Comparison of ENCODE assay signal across 16 cellular contexts in the genomic region with DNA sequence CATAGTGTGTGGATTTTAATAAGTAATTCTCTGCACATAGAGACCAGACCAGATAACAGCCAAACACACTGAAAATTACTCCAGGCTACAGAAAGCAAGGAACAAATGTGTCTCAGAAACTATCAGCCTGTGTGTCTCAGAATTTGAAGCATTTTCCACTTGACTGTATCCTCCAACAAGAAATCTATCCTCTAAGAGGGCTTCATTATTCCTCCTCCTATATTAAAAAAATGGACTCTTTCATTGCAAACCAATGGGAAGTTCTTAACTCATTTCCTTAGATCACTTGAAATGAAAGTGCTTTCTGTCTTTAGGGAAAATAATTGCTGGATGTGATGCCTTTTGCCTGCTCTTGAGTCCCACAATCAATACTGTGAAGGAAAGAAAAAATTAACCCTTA. TPM values are rescaled to one million over a fixed set of nuclear protein-coding genes. Genes with fewer than 3 reads are reported as not detected.
DNase-seq lines count a peak whose midpoint lies in the region; ATAC-seq and TF ChIP-seq lines count a peak whose summit lies in the region.
"Had no signal": no experiment of that assay in that cellular context is flagged by ENCODE, and none has a peak within 500 bp of the region (broad histone marks: within the 10 kb centered on the region; RNA-seq: fewer than 3 reads in every experiment).

No MANE protein-coding gene starts in this region.

- no peaks in the 10 kb centered on the region for H3K9me3 Mint-ChIP-seq in CD4-positive, CD25-positive, alpha-beta regulatory T cell
- no peaks in the 10 kb centered on the region for H3K9me3 Mint-ChIP-seq in endothelial cell (ENCODE audit: unreplicated experiment)

- peaks cover 33 to 75% (median 64%) of the 10 kb centered on the region in 4 donors for H3K4me1 Mint-ChIP-seq in CD4-positive, CD25-positive, alpha-beta regulatory T cell
- H3K4me1 Mint-ChIP-seq in endothelial cell (ENCODE audit: unreplicated experiment) = peaks cover 15% of the 10 kb centered on the region

- no peaks in the 10 kb centered on the region for H3K9me3 ChIP-seq in CD4-positive, CD25-positive, alpha-beta regulatory T cell (ENCODE audit: control insufficient read depth in 2 of 2, low read length in 2 of 2)
- H3K9me3 ChIP-seq in neuron (ENCODE audit: low read length) = no peaks in the 10 kb centered on the region

- peak overlapping the region; percentile 92 for H3K4me3 ChIP-seq in CD4-positive, CD25-positive, alpha-beta regulatory T cell (ENCODE audit: low read depth, low read length)
- H3K4me3 ChIP-seq in neuron (ENCODE audit: low read length) = peak overlapping the region; percentile 82
- H3K4me3 ChIP-seq: hepatocyte had no signal

- TF ChIP-seq CTCF in endothelial cell (IDR thresholded peaks at IDR 0.05; ENCODE audit: unreplicated experiment) (no peak), RWPE1 (conservative IDR thresholded peaks at IDR 0.05; ENCODE audit: low read depth) (no peak)

- intact Hi-C loops in head of caudate nucleus (cut with DNase I) = no loop called here

- ATAC-seq in CD4-positive, CD25-positive, alpha-beta regulatory T cell (ENCODE audit: low read depth in 2 of 2) = no peak

- peak overlapping the region; percentile 73 to 93 (median 88) for H3K27ac Mint-ChIP-seq in CD4-positive, CD25-positive, alpha-beta regulatory T cell
- no peak overlapping the region for H3K27ac Mint-ChIP-seq in endothelial cell (ENCODE audit: unreplicated experiment)

- no peaks in the 10 kb centered on the region for H3K27me3 ChIP-seq in CD4-positive, CD25-positive, alpha-beta regulatory T cell (ENCODE audit: control insufficient read depth, insufficient read depth, low read length)
- H3K27me3 ChIP-seq in neuron (ENCODE audit: insufficient read depth, low read length) = no peaks in the 10 kb centered on the region

- H3K27me3 Mint-ChIP-seq in CD4-positive, CD25-positive, alpha-beta regulatory T cell = peaks cover 10% of the 10 kb centered on the region
- peaks cover 8% of the 10 kb centered on the region for H3K27me3 Mint-ChIP-seq in endothelial cell (ENCODE audit: unreplicated experiment)

- H3K36me3 ChIP-seq in CD4-positive, CD25-positive, alpha-beta regulatory T cell (ENCODE audit: control insufficient read depth, insufficient read depth, low read length) = no peaks in the 10 kb centered on the region
- peaks cover 7% of the 10 kb centered on the region for H3K36me3 ChIP-seq in neuron (ENCODE audit: insufficient read depth, low read length)
- H3K36me3 ChIP-seq: brain microvascular endothelial cell had no signal

- H3K4me1 ChIP-seq in CD4-positive, CD25-positive, alpha-beta regulatory T cell (ENCODE audit: control insufficient read depth, insufficient read depth, low read length, poor library complexity, severe bottlenecking) = peaks cover 60% of the 10 kb centered on the region
- H3K4me1 ChIP-seq in neuron (ENCODE audit: insufficient read depth, low read length) = peaks cover 33% of the 10 kb centered on the region

- no peak for DNase-seq in CD4-positive, CD25-positive, alpha-beta regulatory T cell
- DNase-seq in COLO829 (ENCODE audit: low spot score) = peak; percentile 87
- DNase-seq in endothelial cell (ENCODE audit: low spot score) = no peak
- no peak for DNase-seq in RWPE1 (ENCODE audit: low spot score)
- no peak for DNase-seq in head of caudate nucleus
- DNase-seq in NAMALWA (ENCODE audit: low spot score) = no peak
- DNase-seq in iPS-NIHi7 (ENCODE audit: extremely low spot score) = no peak
- DNase-seq: activated naive CD4-positive, alpha-beta T cell treated with anti-CD3 and anti-CD28 coated beads, Interleukin-2, amount 50 U/mL, for 16 hours; brain microvascular endothelial cell; Kasumi-1; NCI-H1417; NCI-H345; stimulated activated CD4-positive, alpha-beta T cell treated with anti-CD3 and anti-CD28 coated beads, Interleukin-4, amount 100 ng/mL, for 24 hours; substantia nigra had no signal

- H3K4me3 Mint-ChIP-seq in CD4-positive, CD25-positive, alpha-beta regulatory T cell = peak overlapping the region; percentile 90 to 96 (median 94)
- peak overlapping the region; percentile 70 for H3K4me3 Mint-ChIP-seq in endothelial cell (ENCODE audit: unreplicated experiment)

- peak overlapping the region; percentile 35 for H3K27ac ChIP-seq in CD4-positive, CD25-positive, alpha-beta regulatory T cell (ENCODE audit: insufficient read depth, low read length, poor library complexity, severe bottlenecking)
- H3K27ac ChIP-seq in RWPE1 = no peak overlapping the region
- H3K27ac ChIP-seq: brain microvascular endothelial cell, hepatocyte had no signal

- no peaks in the 10 kb centered on the region for H3K36me3 Mint-ChIP-seq in CD4-positive, CD25-positive, alpha-beta regulatory T cell
- H3K36me3 Mint-ChIP-seq in endothelial cell (ENCODE audit: low read depth, unreplicated experiment) = no peaks in the 10 kb centered on the region

- POLR2A ChIA-PET in RWPE1 (lab: Yijun Ruan, JAX; ENCODE audit: low non-redundant PET) = no interaction called here

- CTCF ChIA-PET in RWPE1 (lab: Yijun Ruan, JAX) = no interaction called here

- H2AFZ ChIP-seq in neuron (ENCODE audit: low read depth, low read length) = no peak overlapping the region
- H2AFZ ChIP-seq: hepatocyte had no signal

RNA-seq across cellular contexts. Expression of gene ST8SIA1, which starts 2.3 kb away (rescaled TPM):
- 39.4 TPM for total RNA-seq in CD4-positive, CD25-positive, alpha-beta regulatory T cell
- polyA plus RNA-seq in CD4-positive, CD25-positive, alpha-beta regulatory T cell = 1 to 10 TPM; 1.2 to 5.3 (median 2.9) TPM
- total RNA-seq in endothelial cell (ENCODE audit: unreplicated experiment) = 0.77 TPM

Comparison
In these comparisons a context has a peak if more than half of its experiments do, and no peak if none do; other contexts are left out.
1. RNA of gene ST8SIA1, which starts 2.3 kb away (total RNA-seq): 39.4 TPM in CD4-positive, CD25-positive, alpha-beta regulatory T cell (single experiment); 0.77 TPM in endothelial cell (single experiment); every median in the first group is over 10 times any median in the second.